16 cellular contexts compared by ENCODE assay signal in the genomic region with DNA sequence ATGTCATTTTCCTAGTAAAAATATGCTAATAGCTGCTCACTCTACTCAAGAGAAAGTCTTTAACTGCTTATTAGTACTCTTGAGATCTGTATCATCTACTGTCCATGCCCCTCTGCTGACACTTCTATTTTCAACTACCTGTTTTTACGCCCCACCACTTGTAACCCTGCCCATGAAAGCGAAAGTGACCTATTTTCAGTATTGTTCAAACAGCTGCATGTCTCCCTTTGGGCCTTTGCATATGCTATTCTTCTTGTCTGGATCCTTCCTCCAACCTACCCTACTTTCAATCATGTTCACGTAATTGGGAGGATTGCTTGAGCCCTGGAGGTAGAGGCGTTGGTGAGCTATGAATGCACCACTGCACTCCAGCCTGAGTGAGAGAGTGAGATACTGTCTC.
A peak's percentile ranks its signal among the peaks of the same experiment; 100 is the strongest.
DNase-seq lines count a peak whose midpoint lies in the region; ATAC-seq and FAIRE-seq lines count a peak whose summit lies in the region.
"Had no signal": no experiment of that assay in that cellular context is flagged by ENCODE, and none has a peak within 500 bp of the region (broad histone marks: within the 10 kb centered on the region; RNA-seq: fewer than 3 reads in every experiment).

No MANE protein-coding gene starts in this region.

- peak; percentile 68 for FAIRE-seq in GM18507 (lab: Jason Lieb, UNC)

- CTCF ChIA-PET in activated CD4-positive, alpha-beta memory T cell treated with anti-CD3 and anti-CD28 coated beads for 36 hours (lab: Charles Lee) = no interaction called here

- no peaks in the 10 kb centered on the region for H3K36me3 Mint-ChIP-seq in activated CD4-positive, alpha-beta memory T cell treated with anti-CD3 and anti-CD28 coated beads for 36 hours
- H3K36me3 Mint-ChIP-seq: naive thymus-derived CD8-positive, alpha-beta T cell had no signal

- POLR2A ChIA-PET in activated CD4-positive, alpha-beta memory T cell treated with anti-CD3 and anti-CD28 coated beads for 36 hours (lab: Charles Lee) = no interaction called here

- no peak overlapping the region for H3K4me3 Mint-ChIP-seq in activated CD4-positive, alpha-beta memory T cell treated with anti-CD3 and anti-CD28 coated beads for 36 hours
- H3K4me3 Mint-ChIP-seq: activated CD4-positive, alpha-beta T cell treated with anti-CD3 and anti-CD28 coated beads, Interleukin-2, amount 10 ng/mL, durations not matched to agents 24 days and 14 days; activated naive CD8-positive, alpha-beta T cell treated with anti-CD3 and anti-CD28 coated beads, Interleukin-2, amount 50 U/mL, for 24 hours; central memory CD8-positive, alpha-beta T cell; naive thymus-derived CD8-positive, alpha-beta T cell; T-helper 1 cell treated with Interleukin-12 subunit alpha and Interleukin-12 subunit beta and Interleukin-4 antibody, amounts not matched to agents 30 μg/mL and 1 μg/mL, for 36 hours had no signal

- no peaks in the 10 kb centered on the region for H3K4me1 Mint-ChIP-seq in activated CD4-positive, alpha-beta memory T cell treated with anti-CD3 and anti-CD28 coated beads for 36 hours (ENCODE audit: low read depth)
- H3K4me1 Mint-ChIP-seq: activated CD4-positive, alpha-beta T cell treated with anti-CD3 and anti-CD28 coated beads, Interleukin-2, amount 10 ng/mL, durations not matched to agents 24 days and 14 days; central memory CD8-positive, alpha-beta T cell; naive thymus-derived CD8-positive, alpha-beta T cell had no signal

- intact Hi-C loops in activated CD4-positive, alpha-beta memory T cell treated with anti-CD3 and anti-CD28 coated beads for 36 hours (cut with micrococcal nuclease) = no loop called here

- H3K27me3 Mint-ChIP-seq in activated CD4-positive, alpha-beta memory T cell treated with anti-CD3 and anti-CD28 coated beads for 36 hours = no peaks in the 10 kb centered on the region
- H3K27me3 Mint-ChIP-seq: activated CD4-positive, alpha-beta T cell treated with anti-CD3 and anti-CD28 coated beads, Interleukin-2, amount 10 ng/mL, durations not matched to agents 24 days and 14 days; central memory CD8-positive, alpha-beta T cell had no signal

- H3K27ac Mint-ChIP-seq in activated CD4-positive, alpha-beta memory T cell treated with anti-CD3 and anti-CD28 coated beads for 36 hours = no peak overlapping the region
- H3K27ac Mint-ChIP-seq: activated CD4-positive, alpha-beta T cell treated with anti-CD3 and anti-CD28 coated beads, Interleukin-2, amount 10 ng/mL, durations not matched to agents 24 days and 14 days; activated naive CD8-positive, alpha-beta T cell treated with anti-CD3 and anti-CD28 coated beads, Interleukin-2, amount 50 U/mL, for 24 hours; naive thymus-derived CD8-positive, alpha-beta T cell; T-helper 1 cell treated with Interleukin-12 subunit alpha and Interleukin-12 subunit beta and Interleukin-4 antibody, amounts not matched to agents 30 μg/mL and 1 μg/mL, for 36 hours had no signal

- DNase-seq in GM18507 (ENCODE audit: extremely low spot score, insufficient read length, low read depth) = no peak
- DNase-seq in stimulated activated CD4-positive, alpha-beta T cell treated with anti-CD3 and anti-CD28 coated beads, Interleukin-15, amount 100 ng/mL, for 24 hours = no peak
- no peak for DNase-seq in stimulated activated CD4-positive, alpha-beta T cell treated with anti-CD3 and anti-CD28 coated beads, Interleukin-12 subunit alpha, Interleukin-12 subunit beta, amount 100 ng/mL, for 4 hours
- no peak for DNase-seq in activated CD4-positive, alpha-beta memory T cell treated with anti-CD3 and anti-CD28 coated beads for 36 hours
- DNase-seq: activated CD4-positive, alpha-beta T cell treated with anti-CD3 and anti-CD28 coated beads, Interleukin-2, amount 10 ng/mL, durations not matched to agents 24 days and 14 days; activated naive CD8-positive, alpha-beta T cell treated with anti-CD3 and anti-CD28 coated beads, Interleukin-2, amount 50 U/mL, for 24 hours; activated T-cell treated with anti-CD3 and anti-CD28 coated beads, Interleukin-2, amount 50 U/mL, for 1 hour; lower lobe of right lung; naive thymus-derived CD8-positive, alpha-beta T cell; retina had no signal

- no peaks in the 10 kb centered on the region for H3K9me3 Mint-ChIP-seq in activated CD4-positive, alpha-beta memory T cell treated with anti-CD3 and anti-CD28 coated beads for 36 hours
- H3K9me3 Mint-ChIP-seq: activated CD4-positive, alpha-beta T cell treated with anti-CD3 and anti-CD28 coated beads, Interleukin-2, amount 10 ng/mL, durations not matched to agents 24 days and 14 days; activated naive CD8-positive, alpha-beta T cell treated with anti-CD3 and anti-CD28 coated beads, Interleukin-2, amount 50 U/mL, for 24 hours; naive thymus-derived CD8-positive, alpha-beta T cell; T-helper 1 cell treated with Interleukin-12 subunit alpha and Interleukin-12 subunit beta and Interleukin-4 antibody, amounts not matched to agents 30 μg/mL and 1 μg/mL, for 36 hours had no signal

- peak; percentile 81 for ATAC-seq in GM21515 (IDR thresholded peaks at IDR 0.05; ENCODE audit: unreplicated experiment)
- ATAC-seq in HG02973 (IDR thresholded peaks at IDR 0.05; ENCODE audit: unreplicated experiment) = peak; percentile 73
- peak; percentile 85 for ATAC-seq in HG03565 (IDR thresholded peaks at IDR 0.05; ENCODE audit: unreplicated experiment)
- no peak for ATAC-seq in HG02678 (IDR thresholded peaks at IDR 0.05; ENCODE audit: unreplicated experiment)
- ATAC-seq: activated naive CD8-positive, alpha-beta T cell treated with anti-CD3 and anti-CD28 coated beads, Interleukin-2, amount 50 U/mL, for 24 hours; lower lobe of right lung; naive thymus-derived CD8-positive, alpha-beta T cell had no signal
